Comparison of ENCODE assay signal across 1 cellular context in the genomic region with DNA sequence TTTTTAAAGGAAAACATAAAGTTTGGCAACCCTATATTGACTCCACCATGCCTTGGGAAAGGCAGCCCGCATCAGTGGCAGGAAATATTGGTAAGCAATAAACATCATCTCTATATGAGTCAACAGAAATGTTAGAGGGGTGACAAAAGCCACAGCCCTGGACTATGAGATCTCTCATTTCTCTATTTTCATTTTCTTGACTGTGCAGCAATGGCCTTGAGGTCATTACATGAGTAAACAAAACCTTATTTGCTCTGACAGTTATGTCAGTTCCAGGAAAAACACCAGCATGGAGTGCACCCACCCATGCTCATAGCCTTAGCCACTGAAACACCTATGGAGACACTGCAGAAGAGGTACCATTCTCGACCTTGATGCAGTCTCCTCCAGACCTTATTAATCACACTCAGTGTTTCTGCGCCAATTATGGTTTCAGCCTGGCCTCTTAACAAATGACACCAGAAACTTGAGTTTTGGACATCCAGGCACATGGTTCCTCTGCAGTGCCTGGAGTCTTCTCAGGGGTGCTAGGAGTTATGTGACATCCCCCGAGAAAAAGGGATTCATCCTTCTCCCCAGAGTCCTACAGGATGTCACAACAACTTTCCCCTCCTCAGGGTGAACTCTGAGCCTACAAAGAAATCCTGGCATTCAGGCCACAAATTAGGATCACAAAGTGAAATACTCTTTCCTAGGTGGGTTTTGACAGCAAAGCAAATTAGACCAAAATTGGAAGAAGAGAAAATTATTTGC.
A peak's percentile ranks its signal among the peaks of the same experiment; 100 is the strongest.
TF ChIP-seq lines count a peak whose summit lies in the region.

No MANE protein-coding gene starts in this region.

TF ChIP-seq in HepG2, 621 proteins besides CTCF, POLR2A, EP300 and RAD21 (continued from another document and continues in another):
- peak; percentile 64 for TF ChIP-seq PAXIP1 (CRISPR knock-in tag; conservative IDR thresholded peaks at IDR 0.05)
- peak; percentile 72 for TF ChIP-seq AHDC1 (CRISPR knock-in tag; IDR thresholded peaks at IDR 0.05; ENCODE audit: borderline replicate concordance)
- TF ChIP-seq ELF3 (CRISPR knock-in tag; IDR thresholded peaks at IDR 0.05): 0 out of 2 replicates have a peak, but pooled peaks have one; percentile 10
- peak; percentile 64; the same call in 1 of the 2 replicates for TF ChIP-seq TBX2 (CRISPR knock-in tag; IDR thresholded peaks at IDR 0.05; ENCODE audit: borderline replicate concordance)
- TF ChIP-seq GABPA (IDR thresholded peaks at IDR 0.05; ENCODE audit: low read depth, low read length): no peak
- peak; percentile 35; the same call in 1 of the 2 replicates for TF ChIP-seq GABPA (CRISPR knock-in tag; IDR thresholded peaks at IDR 0.05; ENCODE audit: low read depth)
- no peak for TF ChIP-seq CREB1 (IDR thresholded peaks at IDR 0.05)
- peak; percentile 79 for TF ChIP-seq CREB1 (CRISPR knock-in tag; IDR thresholded peaks at IDR 0.05)
- TF ChIP-seq POGZ (CRISPR knock-in tag; IDR thresholded peaks at IDR 0.05): peak; percentile 67
- TF ChIP-seq ZFP36 (IDR thresholded peaks at IDR 0.05; ENCODE audit: borderline replicate concordance, low read depth, low read length, partially characterized antibody): no peak
- TF ChIP-seq ZNF639 (CRISPR knock-in tag; conservative IDR thresholded peaks at IDR 0.05): no peak
- no peak for TF ChIP-seq ZFP36L1 (CRISPR knock-in tag; IDR thresholded peaks at IDR 0.05)
- no peak for TF ChIP-seq FOXA1 (IDR thresholded peaks at IDR 0.05)
- peak; percentile 82 for TF ChIP-seq FOXA1 (CRISPR knock-in tag; IDR thresholded peaks at IDR 0.05)
- TF ChIP-seq ETV5 (CRISPR knock-in tag; IDR thresholded peaks at IDR 0.05; ENCODE audit: borderline replicate concordance): no peak; the same call in 1 of the 2 replicates
- no peak for TF ChIP-seq JUN (CRISPR knock-in tag; IDR thresholded peaks at IDR 0.05)
- no peak for TF ChIP-seq PHB2 (IDR thresholded peaks at IDR 0.05; ENCODE audit: partially characterized antibody)
- peak; percentile 70; the same call in 1 of the 2 replicates for TF ChIP-seq FOXJ3 (CRISPR knock-in tag; IDR thresholded peaks at IDR 0.05; ENCODE audit: borderline replicate concordance)
- peak; percentile 59; the same call in 1 of the 2 replicates for TF ChIP-seq RXRB (CRISPR knock-in tag; IDR thresholded peaks at IDR 0.05; ENCODE audit: borderline replicate concordance)
- TF ChIP-seq SOX6 (IDR thresholded peaks at IDR 0.05): no peak
- peak; percentile 72 for TF ChIP-seq SOX6 (CRISPR knock-in tag; IDR thresholded peaks at IDR 0.05)
- TF ChIP-seq ATF1 (CRISPR knock-in tag; IDR thresholded peaks at IDR 0.05): 0 out of 2 replicates have a peak, but pooled peaks have one; percentile 27
- TF ChIP-seq SALL1 (CRISPR knock-in tag; IDR thresholded peaks at IDR 0.05): peak; percentile 91
- TF ChIP-seq ZNF878 (CRISPR knock-in tag; IDR thresholded peaks at IDR 0.05): peak; percentile 75; the same call in 1 of the 2 replicates
- TF ChIP-seq TEAD3 (CRISPR knock-in tag; optimal IDR thresholded peaks at IDR 0.05; ENCODE audit: borderline replicate concordance): no peak
- TF ChIP-seq RNF2 (conservative IDR thresholded peaks at IDR 0.05; ENCODE audit: low read depth): no peak
- TF ChIP-seq GATAD2A (CRISPR knock-in tag; IDR thresholded peaks at IDR 0.05): peak; percentile 84
- no peak for TF ChIP-seq ZNF879 (CRISPR knock-in tag; IDR thresholded peaks at IDR 0.05)
- TF ChIP-seq, protein P1, sequence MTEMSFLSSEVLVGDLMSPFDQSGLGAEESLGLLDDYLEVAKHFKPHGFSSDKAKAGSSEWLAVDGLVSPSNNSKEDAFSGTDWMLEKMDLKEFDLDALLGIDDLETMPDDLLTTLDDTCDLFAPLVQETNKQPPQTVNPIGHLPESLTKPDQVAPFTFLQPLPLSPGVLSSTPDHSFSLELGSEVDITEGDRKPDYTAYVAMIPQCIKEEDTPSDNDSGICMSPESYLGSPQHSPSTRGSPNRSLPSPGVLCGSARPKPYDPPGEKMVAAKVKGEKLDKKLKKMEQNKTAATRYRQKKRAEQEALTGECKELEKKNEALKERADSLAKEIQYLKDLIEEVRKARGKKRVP (CRISPR knock-in tag; IDR thresholded peaks at IDR 0.05): 0 out of 4 replicates have a peak, but pooled peaks of 1 of the 2 experiments have one; percentile 49
- peak; percentile 52; the same call in 1 of the 2 replicates for TF ChIP-seq FOXO1 (CRISPR knock-in tag; IDR thresholded peaks at IDR 0.05)
- 0 out of 2 replicates have a peak, but pooled peaks have one; percentile 41 for TF ChIP-seq NFIC (IDR thresholded peaks at IDR 0.05; ENCODE audit: low read length)
- TF ChIP-seq MED1 (CRISPR knock-in tag; IDR thresholded peaks at IDR 0.05): peak; percentile 56; the same call in 1 of the 2 replicates
- no peak for TF ChIP-seq ZNF563 (CRISPR knock-in tag; IDR thresholded peaks at IDR 0.05)
- TF ChIP-seq ZGPAT (CRISPR knock-in tag; IDR thresholded peaks at IDR 0.05): peak; percentile 74
- 0 out of 2 replicates have a peak, but pooled peaks have one; percentile 18 for TF ChIP-seq SMAD3 (CRISPR knock-in tag; IDR thresholded peaks at IDR 0.05)
- TF ChIP-seq ZNF432 (CRISPR knock-in tag; IDR thresholded peaks at IDR 0.05; ENCODE audit: borderline replicate concordance): no peak
- TF ChIP-seq HNF4A (CRISPR knock-in tag; IDR thresholded peaks at IDR 0.05): peak; percentile 23; the same call in 1 of the 2 replicates
- peak; percentile 53; the same call in 1 of the 2 replicates for TF ChIP-seq FOXK1 (CRISPR knock-in tag; IDR thresholded peaks at IDR 0.05; ENCODE audit: borderline replicate concordance, low read depth)
- peak; percentile 75; the same call in 1 of the 2 replicates for TF ChIP-seq ZNF7 (CRISPR knock-in tag; IDR thresholded peaks at IDR 0.05)
- TF ChIP-seq MIER3 (CRISPR knock-in tag; IDR thresholded peaks at IDR 0.05; ENCODE audit: borderline replicate concordance): peak; percentile 20; the same call in 1 of the 2 replicates
- peak; percentile 82 for TF ChIP-seq FOXP4 (CRISPR knock-in tag; IDR thresholded peaks at IDR 0.05)
- no peak for TF ChIP-seq SALL2 (CRISPR knock-in tag; IDR thresholded peaks at IDR 0.05)
- TF ChIP-seq ZBTB1 (CRISPR knock-in tag; IDR thresholded peaks at IDR 0.05; ENCODE audit: borderline replicate concordance): no peak
- 0 out of 2 replicates have a peak, but pooled peaks have one; percentile 19 for TF ChIP-seq IRF2 (CRISPR knock-in tag; IDR thresholded peaks at IDR 0.05)
- TF ChIP-seq MIXL1 (CRISPR knock-in tag; IDR thresholded peaks at IDR 0.05): peak; percentile 70
- 0 out of 2 replicates have a peak, but pooled peaks have one; percentile 31 for TF ChIP-seq MAX (IDR thresholded peaks at IDR 0.05)
- TF ChIP-seq HMG20A (CRISPR knock-in tag; IDR thresholded peaks at IDR 0.05; ENCODE audit: borderline replicate concordance): peak; percentile 85; the same call in 1 of the 2 replicates
- TF ChIP-seq CCDC6 (CRISPR knock-in tag; IDR thresholded peaks at IDR 0.05): 0 out of 2 replicates have a peak, but pooled peaks have one; percentile 28
- no peak for TF ChIP-seq HMGA1 (CRISPR knock-in tag; conservative IDR thresholded peaks at IDR 0.05)
- peak; percentile 29; the same call in 1 of the 2 replicates for TF ChIP-seq ZNF331 (CRISPR knock-in tag; IDR thresholded peaks at IDR 0.05)
- no peak for TF ChIP-seq GTF2F1 (IDR thresholded peaks at IDR 0.05; ENCODE audit: low read length)
- TF ChIP-seq FOSL2 (CRISPR knock-in tag; IDR thresholded peaks at IDR 0.05): peak; percentile 64
- 0 out of 2 replicates have a peak, but pooled peaks have one; percentile 39 for TF ChIP-seq HDAC2 (CRISPR knock-in tag; IDR thresholded peaks at IDR 0.05)
